8 cellular contexts compared by ENCODE assay signal in the genomic region with DNA sequence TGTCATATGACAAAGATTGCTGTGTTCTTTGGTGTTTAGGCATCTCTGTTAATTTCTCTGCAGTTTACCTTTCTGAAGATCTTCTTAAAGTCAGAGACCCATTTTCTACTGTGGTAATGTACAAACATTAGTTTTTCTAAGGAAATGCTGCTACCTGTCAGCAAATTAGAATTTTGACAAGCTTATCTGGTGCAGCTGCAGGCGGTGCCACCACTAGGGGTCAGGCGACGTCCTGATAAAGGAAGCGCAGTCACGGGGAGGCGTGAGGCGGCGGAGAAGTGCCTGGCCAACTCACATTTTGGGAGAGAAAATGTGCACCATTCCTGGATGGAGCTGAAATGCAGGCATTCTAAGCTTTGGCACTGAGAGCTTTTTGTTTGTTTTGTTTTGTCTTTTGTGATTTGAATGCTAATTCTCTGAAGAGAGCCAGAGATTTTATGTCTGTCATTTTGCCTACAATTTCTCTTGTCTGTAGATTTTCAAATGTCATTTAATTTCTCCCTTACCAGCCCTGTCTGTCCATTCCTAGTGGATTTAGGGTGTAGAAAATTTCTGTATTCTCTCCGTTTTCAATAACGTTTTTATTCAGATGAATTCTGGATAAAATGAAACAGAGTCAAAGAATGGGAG. TPM values are rescaled to one million over a fixed set of nuclear protein-coding genes. Genes with fewer than 3 reads are reported as not detected.
DNase-seq lines count a peak whose midpoint lies in the region; ATAC-seq and TF ChIP-seq lines count a peak whose summit lies in the region.

No MANE protein-coding gene starts in this region.

- CTCF ChIA-PET in OCI-LY7 (lab: Charles Lee; ENCODE audit: unreplicated experiment), result interaction anchor here (1.1 kb wide), 1 partner anchor 9 kb away, joined by 4 read pairs; no protein-coding TSS in a partner anchor

- no peak for TF ChIP-seq POLR2A in esophagus muscularis mucosa (IDR thresholded peaks at IDR 0.05; ENCODE audit: low read depth)

- H4K20me1 ChIP-seq in OCI-LY7 (ENCODE audit: insufficient read depth, low read length), result 0 out of 2 replicates have a peak, but pooled peaks cover 4% of the 10 kb centered on the region

- H3K36me3 Mint-ChIP-seq in nephron (ENCODE audit: low read depth), result no peaks in the 10 kb centered on the region
- no peaks in the 10 kb centered on the region for H3K36me3 Mint-ChIP-seq in stimulated activated naive B cell treated with anti-CD40 and anti-IgM and Interleukin-4, amounts not matched to agents 10 μg/mL and 1 μg/mL and 100 μg/mL, for 72 hours

- H3K9me3 ChIP-seq in OCI-LY7 (ENCODE audit: low read length) (no peaks in the 10 kb centered on the region), esophagus muscularis mucosa (no peaks in the 10 kb centered on the region)

- no TSS peak for BruUV-seq in OCI-LY7 (replicated peaks; lab: Mats Ljungman, UMichigan)

- H3K4me3 Mint-ChIP-seq in nephron, result no peak overlapping the region
- peak overlapping the region in 1 of 2 donors; percentile 2 for H3K4me3 Mint-ChIP-seq in stimulated activated naive B cell treated with anti-CD40 and anti-IgM and Interleukin-4, amounts not matched to agents 10 μg/mL and 1 μg/mL and 100 μg/mL, for 72 hours

- POLR2A ChIA-PET in OCI-LY7 (lab: Charles Lee), result interaction anchor here (0.6 to 1.5 kb wide), 4 partner anchors 11 to 153 kb away, joined by 3 to 4 read pairs (median 4); no protein-coding TSS in a partner anchor

- ATAC-seq in GM19467 (IDR thresholded peaks at IDR 0.05; ENCODE audit: unreplicated experiment), result peak; percentile 54
- ATAC-seq in stimulated activated naive B cell treated with anti-CD40 and anti-IgM and Interleukin-4, amounts not matched to agents 10 μg/mL and 1 μg/mL and 100 μg/mL, for 72 hours (replicated peaks), result peak; percentile 78 to 86

- H3K9me2 ChIP-seq in OCI-LY7 (ENCODE audit: insufficient read depth, low read length), result no peaks in the 10 kb centered on the region

- peaks cover 0 to 10% (median 0%) of the 10 kb centered on the region in 4 donors for H3K27me3 ChIP-seq in esophagus muscularis mucosa

- H3K4me1 Mint-ChIP-seq in nephron, result no peaks in the 10 kb centered on the region
- H3K4me1 Mint-ChIP-seq in stimulated activated naive B cell treated with anti-CD40 and anti-IgM and Interleukin-4, amounts not matched to agents 10 μg/mL and 1 μg/mL and 100 μg/mL, for 72 hours, result peaks cover 21 to 42% of the 10 kb centered on the region in 2 donors

- H3K27ac Mint-ChIP-seq in nephron, result no peak overlapping the region
- H3K27ac Mint-ChIP-seq in stimulated activated naive B cell treated with anti-CD40 and anti-IgM and Interleukin-4, amounts not matched to agents 10 μg/mL and 1 μg/mL and 100 μg/mL, for 72 hours, result no peak overlapping the region

- 0 out of 2 replicates have a peak overlapping the region, but pooled peaks have one; percentile 53 for H2AFZ ChIP-seq in OCI-LY7 (ENCODE audit: low read length)

- TF ChIP-seq CTCF in OCI-LY7 (conservative IDR thresholded peaks at IDR 0.05; ENCODE audit: low read length) (peak; percentile 98), esophagus muscularis mucosa (IDR thresholded peaks at IDR 0.05) (peak; percentile 81 to 91 (median 89)), nephron (IDR thresholded peaks at IDR 0.05; ENCODE audit: unreplicated experiment in 3 of 3) (peak; percentile 94 to 96 (median 95))

- whole genome bisulfite sequencing in esophagus muscularis mucosa, result 17% methylated on average over 3 of the region's 10 CpGs

- DNase-seq in COLO668 (lab: John Stamatoyannopoulos, UW; ENCODE audit: unreplicated experiment) (peak; percentile 65), HT1080 (ENCODE audit: low read depth) (peak; percentile 57), OCI-LY7 (ENCODE audit: low spot score) (peak; percentile 76), esophagus muscularis mucosa (ENCODE audit: extremely low spot score) (no peak)
- peak; percentile 80 for DNase-seq in activated T-cell treated with anti-CD3 and anti-CD28 coated beads, Interleukin-2, amount 50 U/mL, for 1 hour
- DNase-seq in stimulated activated naive B cell treated with anti-CD40 and anti-IgM and Interleukin-4, amounts not matched to agents 10 μg/mL and 1 μg/mL and 100 μg/mL, for 72 hours, result peak; percentile 54

- peaks cover 14% of the 10 kb centered on the region for H3K27me3 Mint-ChIP-seq in nephron (ENCODE audit: low read depth)
- no peaks in the 10 kb centered on the region for H3K27me3 Mint-ChIP-seq in stimulated activated naive B cell treated with anti-CD40 and anti-IgM and Interleukin-4, amounts not matched to agents 10 μg/mL and 1 μg/mL and 100 μg/mL, for 72 hours

- TF ChIP-seq EP300 in esophagus muscularis mucosa (IDR thresholded peaks at IDR 0.05), result no peak

- H3K36me3 ChIP-seq in OCI-LY7 (ENCODE audit: insufficient read depth, low read length) (no peaks in the 10 kb centered on the region), esophagus muscularis mucosa (no peaks in the 10 kb centered on the region)

- no peaks in the 10 kb centered on the region for H3K4me1 ChIP-seq in OCI-LY7 (ENCODE audit: insufficient read depth, low read length, poor library complexity, severe bottlenecking)
- H3K4me1 ChIP-seq in esophagus muscularis mucosa, result peaks cover 0 to 3% (median 0%) of the 10 kb centered on the region in 4 donors

- no peak overlapping the region for H3K4me2 ChIP-seq in OCI-LY7 (ENCODE audit: low read length)

- peaks cover 4% of the 10 kb centered on the region for H3K9me3 Mint-ChIP-seq in nephron
- H3K9me3 Mint-ChIP-seq in stimulated activated naive B cell treated with anti-CD40 and anti-IgM and Interleukin-4, amounts not matched to agents 10 μg/mL and 1 μg/mL and 100 μg/mL, for 72 hours, result no peaks in the 10 kb centered on the region

- intact Hi-C loops in OCI-LY7 (cut with micrococcal nuclease; ENCODE audit: unreplicated experiment), result loop anchor here (2.0 kb wide), 3 partner anchors 67 to 357 kb away; no protein-coding TSS in a partner anchor
- intact Hi-C loops in esophagus muscularis mucosa (cut with DNase I), result loop anchor here (5.0 kb wide), 2 partner anchors 79 to 359 kb away; no protein-coding TSS in a partner anchor

- no peaks in the 10 kb centered on the region for H3K79me2 ChIP-seq in OCI-LY7 (ENCODE audit: insufficient read depth, low read depth, low read length)

- H3K27ac ChIP-seq in OCI-LY7 (ENCODE audit: low read depth, low read length, poor library complexity, severe bottlenecking) (no peak overlapping the region), esophagus muscularis mucosa (replicated peaks in 1 of 4) (no peak overlapping the region)

- H3K4me3 ChIP-seq in OCI-LY7 (ENCODE audit: low read depth, low read length, poor library complexity, severe bottlenecking) (no peak overlapping the region), esophagus muscularis mucosa (no peak overlapping the region)

RNA-seq across cellular contexts. Expression of a gene that starts 24.9 kb away (rescaled TPM):
- 44.3 and 71.8 TPM in 2 replicates for total RNA-seq in HT1080 (2014; rRNA removed; shearing (Covaris generic))
- 40.9 and 44.3 TPM in 2 replicates for polyA plus RNA-seq in HT1080 (2015; cell fraction: cytosol; rRNA removed)
- 21.4 and 22.3 TPM in 2 replicates for polyA plus RNA-seq in HT1080 (2015; cell fraction: nucleus; rRNA removed)
- total RNA-seq in OCI-LY7 (2014; rRNA removed; shearing (Covaris generic)), result 22.2 and 22.7 TPM in 2 replicates
- total RNA-seq in OCI-LY7 (2022) (23.5 and 29.1 TPM in 2 replicates), esophagus muscularis mucosa (10 to 100 TPM; 27.8 to 55.8 (median 43.3) TPM)
